ENCODE assay signal across 1 cellular context in genomic region chr2:195543063-195543462, GRCh38.
TF ChIP-seq lines count a peak whose summit lies in the region.

No MANE protein-coding gene starts in this region.

TF ChIP-seq in GM12878, 131 proteins besides CTCF, POLR2A, EP300 and RAD21 (continued from another document):
- no peak for TF ChIP-seq ZNF592 (IDR thresholded peaks at IDR 0.05)
- TF ChIP-seq MTA2 (IDR thresholded peaks at IDR 0.05; ENCODE audit: low read depth), result peak; percentile 43; the same call in 1 of the 2 replicates
- no peak for TF ChIP-seq ZNF687 (IDR thresholded peaks at IDR 0.05)
- TF ChIP-seq ELK1 (IDR thresholded peaks at IDR 0.05; ENCODE audit: low read depth, low read length), result no peak
- no peak for TF ChIP-seq CBFB (IDR thresholded peaks at IDR 0.05; ENCODE audit: low read depth)
- TF ChIP-seq WRNIP1 (IDR thresholded peaks at IDR 0.05; ENCODE audit: borderline replicate concordance, low read depth, low read length), result no peak
- TF ChIP-seq FOS (IDR thresholded peaks at IDR 0.05; ENCODE audit: borderline replicate concordance, extremely low read depth, insufficient read length), result no peak
- no peak for TF ChIP-seq USF2 (IDR thresholded peaks at IDR 0.05; ENCODE audit: borderline replicate concordance, low read depth, low read length)
- TF ChIP-seq ZNF24 (IDR thresholded peaks at IDR 0.05), result no peak
- TF ChIP-seq CHD4 (IDR thresholded peaks at IDR 0.05), result no peak
- peak; percentile 40 to 56; a peak in 2 of 4 replicates for TF ChIP-seq IKZF2 (IDR thresholded peaks at IDR 0.05)
- TF ChIP-seq JUNB (IDR thresholded peaks at IDR 0.05), result no peak
- no peak for TF ChIP-seq SIX5 (IDR thresholded peaks at IDR 0.05; ENCODE audit: low read depth, low read length, severe bottlenecking)
- TF ChIP-seq NR2C1 (IDR thresholded peaks at IDR 0.05), result no peak
- TF ChIP-seq BHLHE40 (IDR thresholded peaks at IDR 0.05; ENCODE audit: borderline replicate concordance in 1 of 2, low read depth in 2 of 2, low read length in 1 of 2), result no peak
